ENCODE assay signal across 1 cellular context in genomic region chr2:57497489-57498096, GRCh38.
TF ChIP-seq lines count a peak whose summit lies in the region.

No MANE protein-coding gene starts in this region.

TF ChIP-seq in GM23338, 12 proteins besides CTCF, POLR2A, EP300 and RAD21:
- TF ChIP-seq ZNF462 (CRISPR knock-in tag; IDR thresholded peaks at IDR 0.05): no peak
